Comparison of ENCODE assay signal across 1 cellular context in the genomic region with DNA sequence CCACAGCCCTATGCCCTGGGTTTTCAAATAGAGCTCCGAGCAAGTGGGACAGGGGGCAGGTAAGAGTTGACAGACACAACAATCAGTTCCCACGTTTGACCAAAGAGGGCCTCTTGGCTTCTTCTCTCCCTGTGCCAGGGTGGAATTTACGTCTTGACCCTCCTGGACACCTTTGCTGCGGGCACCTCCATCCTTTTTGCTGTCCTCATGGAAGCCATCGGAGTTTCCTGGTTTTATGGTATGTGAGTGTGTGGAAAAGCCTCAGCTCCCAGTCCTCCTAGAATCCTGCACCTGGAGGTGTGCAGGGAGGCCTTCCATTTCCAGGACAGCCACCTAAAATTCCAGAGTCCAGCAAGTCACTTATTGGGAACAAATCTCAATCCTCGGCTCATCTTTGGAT.
TF ChIP-seq lines count a peak whose summit lies in the region.

No MANE protein-coding gene starts in this region.

TF ChIP-seq in WTC11, 78 proteins besides CTCF, POLR2A, EP300 and RAD21 (continued from another document):
- TF ChIP-seq, protein P1, sequence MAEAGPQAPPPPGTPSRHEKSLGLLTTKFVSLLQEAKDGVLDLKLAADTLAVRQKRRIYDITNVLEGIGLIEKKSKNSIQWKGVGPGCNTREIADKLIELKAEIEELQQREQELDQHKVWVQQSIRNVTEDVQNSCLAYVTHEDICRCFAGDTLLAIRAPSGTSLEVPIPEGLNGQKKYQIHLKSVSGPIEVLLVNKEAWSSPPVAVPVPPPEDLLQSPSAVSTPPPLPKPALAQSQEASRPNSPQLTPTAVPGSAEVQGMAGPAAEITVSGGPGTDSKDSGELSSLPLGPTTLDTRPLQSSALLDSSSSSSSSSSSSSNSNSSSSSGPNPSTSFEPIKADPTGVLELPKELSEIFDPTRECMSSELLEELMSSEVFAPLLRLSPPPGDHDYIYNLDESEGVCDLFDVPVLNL (CRISPR knock-in tag; IDR thresholded peaks at IDR 0.05; ENCODE audit: borderline replicate concordance, low read depth) = no peak
- no peak for TF ChIP-seq JUN (CRISPR knock-in tag; IDR thresholded peaks at IDR 0.05)
- TF ChIP-seq TCF7 (CRISPR knock-in tag; IDR thresholded peaks at IDR 0.05; ENCODE audit: low read depth) = no peak
- TF ChIP-seq CBFB (CRISPR knock-in tag; IDR thresholded peaks at IDR 0.05; ENCODE audit: low read depth) = no peak
- TF ChIP-seq ZNF317 (CRISPR knock-in tag; IDR thresholded peaks at IDR 0.05; ENCODE audit: borderline replicate concordance, low read depth) = no peak
- TF ChIP-seq, protein P2, sequence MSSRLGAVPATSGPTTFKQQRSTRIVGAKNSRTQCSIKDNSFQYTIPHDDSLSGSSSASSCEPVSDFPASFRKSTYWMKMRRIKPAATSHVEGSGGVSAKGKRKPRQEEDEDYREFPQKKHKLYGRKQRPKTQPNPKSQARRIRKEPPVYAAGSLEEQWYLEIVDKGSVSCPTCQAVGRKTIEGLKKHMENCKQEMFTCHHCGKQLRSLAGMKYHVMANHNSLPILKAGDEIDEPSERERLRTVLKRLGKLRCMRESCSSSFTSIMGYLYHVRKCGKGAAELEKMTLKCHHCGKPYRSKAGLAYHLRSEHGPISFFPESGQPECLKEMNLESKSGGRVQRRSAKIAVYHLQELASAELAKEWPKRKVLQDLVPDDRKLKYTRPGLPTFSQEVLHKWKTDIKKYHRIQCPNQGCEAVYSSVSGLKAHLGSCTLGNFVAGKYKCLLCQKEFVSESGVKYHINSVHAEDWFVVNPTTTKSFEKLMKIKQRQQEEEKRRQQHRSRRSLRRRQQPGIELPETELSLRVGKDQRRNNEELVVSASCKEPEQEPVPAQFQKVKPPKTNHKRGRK (CRISPR knock-in tag; IDR thresholded peaks at IDR 0.05; ENCODE audit: borderline replicate concordance) = no peak
- no peak for TF ChIP-seq TEAD1 (CRISPR knock-in tag; IDR thresholded peaks at IDR 0.05)
TF ChIP-seq in WTC11: peak in this region for 0.
